In the genomic region with DNA sequence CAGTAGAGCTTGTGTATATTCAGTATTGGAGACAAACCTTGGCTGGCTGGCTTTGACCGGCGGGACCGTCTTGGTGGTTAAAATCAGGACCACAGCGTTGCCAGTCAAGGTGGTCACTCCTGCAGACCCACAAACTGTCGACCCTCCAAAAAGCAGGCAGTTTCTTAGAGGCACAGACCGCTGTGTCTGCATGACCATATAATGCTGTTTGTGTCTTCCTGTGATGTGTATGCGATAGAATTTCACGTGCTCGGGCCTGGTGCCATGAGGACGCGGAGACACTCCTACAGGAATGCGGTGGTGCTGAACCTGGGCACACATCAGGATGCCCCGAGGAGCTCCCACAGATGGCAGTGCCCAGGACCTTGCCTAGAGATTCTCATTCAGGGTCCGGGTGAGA, we compare ENCODE assay signal across 2 cellular contexts.
TF ChIP-seq lines count a peak whose summit lies in the region.

No MANE protein-coding gene starts in this region.

TF ChIP-seq in A549, 52 proteins besides CTCF, POLR2A, EP300 and RAD21:
- TF ChIP-seq, protein P1, sequence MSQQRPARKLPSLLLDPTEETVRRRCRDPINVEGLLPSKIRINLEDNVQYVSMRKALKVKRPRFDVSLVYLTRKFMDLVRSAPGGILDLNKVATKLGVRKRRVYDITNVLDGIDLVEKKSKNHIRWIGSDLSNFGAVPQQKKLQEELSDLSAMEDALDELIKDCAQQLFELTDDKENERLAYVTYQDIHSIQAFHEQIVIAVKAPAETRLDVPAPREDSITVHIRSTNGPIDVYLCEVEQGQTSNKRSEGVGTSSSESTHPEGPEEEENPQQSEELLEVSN (IDR thresholded peaks at IDR 0.05; ENCODE audit: borderline replicate concordance, low read depth): no peak
- TF ChIP-seq CBX8 (IDR thresholded peaks at IDR 0.05) (no peak), CHD4 (IDR thresholded peaks at IDR 0.05; ENCODE audit: borderline replicate concordance) (no peak), JUNB (IDR thresholded peaks at IDR 0.05) (no peak), ZNF302 (CRISPR knock-in tag; IDR thresholded peaks at IDR 0.05) (no peak), NPAS2 (CRISPR knock-in tag; IDR thresholded peaks at IDR 0.05; ENCODE audit: borderline replicate concordance) (no peak)
- TF ChIP-seq, protein P2, sequence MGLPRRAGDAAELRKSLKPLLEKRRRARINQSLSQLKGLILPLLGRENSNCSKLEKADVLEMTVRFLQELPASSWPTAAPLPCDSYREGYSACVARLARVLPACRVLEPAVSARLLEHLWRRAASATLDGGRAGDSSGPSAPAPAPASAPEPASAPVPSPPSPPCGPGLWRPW (IDR thresholded peaks at IDR 0.05): no peak
- TF ChIP-seq, protein P3, sequence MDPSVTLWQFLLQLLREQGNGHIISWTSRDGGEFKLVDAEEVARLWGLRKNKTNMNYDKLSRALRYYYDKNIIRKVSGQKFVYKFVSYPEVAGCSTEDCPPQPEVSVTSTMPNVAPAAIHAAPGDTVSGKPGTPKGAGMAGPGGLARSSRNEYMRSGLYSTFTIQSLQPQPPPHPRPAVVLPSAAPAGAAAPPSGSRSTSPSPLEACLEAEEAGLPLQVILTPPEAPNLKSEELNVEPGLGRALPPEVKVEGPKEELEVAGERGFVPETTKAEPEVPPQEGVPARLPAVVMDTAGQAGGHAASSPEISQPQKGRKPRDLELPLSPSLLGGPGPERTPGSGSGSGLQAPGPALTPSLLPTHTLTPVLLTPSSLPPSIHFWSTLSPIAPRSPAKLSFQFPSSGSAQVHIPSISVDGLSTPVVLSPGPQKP (IDR thresholded peaks at IDR 0.05; ENCODE audit: low read depth, low read length): no peak

TF ChIP-seq in IMR-90, 13 proteins besides CTCF, POLR2A, EP300 and RAD21:
- TF ChIP-seq NFE2L2 (IDR thresholded peaks at IDR 0.05; ENCODE audit: low read depth, low read length): no peak
- TF ChIP-seq, protein P4, sequence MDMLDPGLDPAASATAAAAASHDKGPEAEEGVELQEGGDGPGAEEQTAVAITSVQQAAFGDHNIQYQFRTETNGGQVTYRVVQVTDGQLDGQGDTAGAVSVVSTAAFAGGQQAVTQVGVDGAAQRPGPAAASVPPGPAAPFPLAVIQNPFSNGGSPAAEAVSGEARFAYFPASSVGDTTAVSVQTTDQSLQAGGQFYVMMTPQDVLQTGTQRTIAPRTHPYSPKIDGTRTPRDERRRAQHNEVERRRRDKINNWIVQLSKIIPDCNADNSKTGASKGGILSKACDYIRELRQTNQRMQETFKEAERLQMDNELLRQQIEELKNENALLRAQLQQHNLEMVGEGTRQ (IDR thresholded peaks at IDR 0.05; ENCODE audit: low read depth, low read length): no peak
- no peak for TF ChIP-seq CHD1 (IDR thresholded peaks at IDR 0.05; ENCODE audit: low read depth, low read length)
- TF ChIP-seq BHLHE40 (IDR thresholded peaks at IDR 0.05; ENCODE audit: low read depth, low read length): no peak
